In the genomic region with DNA sequence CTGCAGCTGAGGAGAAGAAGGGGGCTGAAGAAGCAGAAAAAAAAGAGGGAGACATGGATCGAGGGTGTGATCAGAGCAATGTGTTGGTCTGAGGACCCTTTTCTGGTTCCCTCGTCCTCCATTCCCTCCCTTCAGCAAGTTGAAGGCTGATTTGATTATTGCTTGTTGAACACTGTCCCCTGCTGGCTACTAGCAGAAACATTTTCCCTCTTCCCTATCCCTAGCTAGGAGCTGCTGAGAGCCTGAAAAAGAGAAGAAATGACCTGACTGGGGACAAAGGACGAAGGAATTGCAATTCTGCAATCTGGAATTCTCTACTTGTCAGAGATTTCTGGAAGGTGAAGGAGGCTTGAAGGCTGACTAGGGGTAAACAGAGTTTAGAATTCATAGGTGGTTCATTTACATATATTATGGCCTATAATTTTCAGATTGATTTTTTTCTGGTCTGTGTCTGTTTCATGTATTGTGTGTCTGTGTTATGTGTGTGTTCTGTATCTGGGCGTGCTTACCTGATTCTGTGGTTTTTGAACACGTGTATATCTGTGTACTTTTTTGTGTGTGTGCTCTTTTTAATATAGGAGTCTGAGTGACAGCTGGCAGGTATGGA, we compare ENCODE assay signal across 9 cellular contexts. TPM values are rescaled to one million over a fixed set of nuclear protein-coding genes. Genes with fewer than 3 reads are reported as not detected.
DNase-seq lines count a peak whose midpoint lies in the region; ATAC-seq and TF ChIP-seq lines count a peak whose summit lies in the region.
"Had no signal": no experiment of that assay in that cellular context is flagged by ENCODE, and none has a peak within 500 bp of the region (broad histone marks: within the 10 kb centered on the region; RNA-seq: fewer than 3 reads in every experiment).

No MANE protein-coding gene starts in this region.

- no peaks in the 10 kb centered on the region for H3K9me3 ChIP-seq in ES-I3 (ENCODE audit: control insufficient read depth, insufficient read depth, low read length)

- no peak overlapping the region for H3K27ac ChIP-seq in VCaP
- H3K27ac ChIP-seq: epithelial cell of prostate had no signal

- no peaks in the 10 kb centered on the region for H3K9me3 Mint-ChIP-seq in naive thymus-derived CD8-positive, alpha-beta T cell

- H3K4me1 ChIP-seq in ES-I3 (ENCODE audit: insufficient read depth, low read length): peaks cover 37% of the 10 kb centered on the region

- DNase-seq in NCI-H2107 treated with DMSO at 0.1 percent for 48 hours (lab: John Stamatoyannopoulos, UW; ENCODE audit: unreplicated experiment): peak; percentile 82
- peak; percentile 81 for DNase-seq in fibroblast of pulmonary artery (ENCODE audit: low read depth)
- peak in 6 of 10 donors; percentile 12 to 52 (median 40) for DNase-seq in naive thymus-derived CD8-positive, alpha-beta T cell

- no peaks in the 10 kb centered on the region for H3K36me3 Mint-ChIP-seq in naive thymus-derived CD8-positive, alpha-beta T cell

- peaks cover 11 to 21% (median 14%) of the 10 kb centered on the region in 4 donors for H3K4me1 Mint-ChIP-seq in naive thymus-derived CD8-positive, alpha-beta T cell

- H3K27me3 Mint-ChIP-seq in naive thymus-derived CD8-positive, alpha-beta T cell: peaks cover 0 to 8% (median 2%) of the 10 kb centered on the region in 5 donors

- H3K9ac ChIP-seq in ES-I3 (ENCODE audit: low read depth, low read length): peak overlapping the region; percentile 21

- POLR2A ChIA-PET in naive thymus-derived CD8-positive, alpha-beta T cell (lab: Charles Lee): interaction anchor here (0.6 kb wide), 1 partner anchor 169 kb away, joined by 5 read pairs; no protein-coding TSS in a partner anchor

- H3K4me3 ChIP-seq in fibroblast of pulmonary artery (replicated peaks; ENCODE audit: low read depth, low read length): no peak overlapping the region

- ATAC-seq in HG02610 (IDR thresholded peaks at IDR 0.05; ENCODE audit: unreplicated experiment): peak; percentile 58
- peak; percentile 77 to 90 for ATAC-seq in naive thymus-derived CD8-positive, alpha-beta T cell
- no peak for ATAC-seq in HG02840 (IDR thresholded peaks at IDR 0.05; ENCODE audit: low FRiP score, unreplicated experiment)
- ATAC-seq in GM18519 (IDR thresholded peaks at IDR 0.05; ENCODE audit: low FRiP score, unreplicated experiment): no peak

- TF ChIP-seq CTCF in VCaP (conservative IDR thresholded peaks at IDR 0.05) (peak; percentile 88), fibroblast of pulmonary artery (IDR thresholded peaks at IDR 0.05; ENCODE audit: low read length, missing control alignments) (peak; percentile 100)

- H3K36me3 ChIP-seq in ES-I3 (ENCODE audit: insufficient read depth, low read length): no peaks in the 10 kb centered on the region

- H3K4me3 Mint-ChIP-seq in naive thymus-derived CD8-positive, alpha-beta T cell: peak overlapping the region in 3 of 10 donors; percentile 16 to 48 (median 20)

- H3K27ac Mint-ChIP-seq in naive thymus-derived CD8-positive, alpha-beta T cell: peak overlapping the region in 1 of 10 donors; percentile 13

RNA-seq across cellular contexts. Expression of a gene that starts 9.8 kb away (rescaled TPM):
- total RNA-seq in naive thymus-derived CD8-positive, alpha-beta T cell: under 1 TPM; 0.38 to 0.47 TPM
- not detected for polyA plus RNA-seq in naive thymus-derived CD8-positive, alpha-beta T cell

RNA-seq across cellular contexts. Expression of a gene that starts 23.7 kb away (rescaled TPM):
- under 1 TPM; 0.10 to 0.14 TPM for total RNA-seq in naive thymus-derived CD8-positive, alpha-beta T cell
- polyA plus RNA-seq in naive thymus-derived CD8-positive, alpha-beta T cell: not detected

RNA-seq across cellular contexts. Expression of a gene that starts 33.4 kb away (rescaled TPM):
- 10 to 100 TPM; 70.3 to 76.4 TPM for total RNA-seq in naive thymus-derived CD8-positive, alpha-beta T cell
- 10 to 100 TPM; 56.8 to 64.2 (median 63.5) TPM for polyA plus RNA-seq in naive thymus-derived CD8-positive, alpha-beta T cell

RNA-seq across cellular contexts. Expression of a gene that starts 33.6 kb away (rescaled TPM):
- total RNA-seq in naive thymus-derived CD8-positive, alpha-beta T cell: 100 to 1,000 TPM; 115 to 120 TPM
- 100 to 1,000 TPM; 101 to 124 (median 120) TPM for polyA plus RNA-seq in naive thymus-derived CD8-positive, alpha-beta T cell

Comparison
In these comparisons a context has a peak if more than half of its experiments do, and no peak if none do; other contexts are left out.
1. ATAC-seq: peak in HG02610 (single experiment) and naive thymus-derived CD8-positive, alpha-beta T cell (2 of 2); none in HG02840 (single experiment) and GM18519 (single experiment).
2. Peak in every context shown above with its lines, with median percentiles within 50 percentile points of each other: DNase-seq.